In the genomic region with DNA sequence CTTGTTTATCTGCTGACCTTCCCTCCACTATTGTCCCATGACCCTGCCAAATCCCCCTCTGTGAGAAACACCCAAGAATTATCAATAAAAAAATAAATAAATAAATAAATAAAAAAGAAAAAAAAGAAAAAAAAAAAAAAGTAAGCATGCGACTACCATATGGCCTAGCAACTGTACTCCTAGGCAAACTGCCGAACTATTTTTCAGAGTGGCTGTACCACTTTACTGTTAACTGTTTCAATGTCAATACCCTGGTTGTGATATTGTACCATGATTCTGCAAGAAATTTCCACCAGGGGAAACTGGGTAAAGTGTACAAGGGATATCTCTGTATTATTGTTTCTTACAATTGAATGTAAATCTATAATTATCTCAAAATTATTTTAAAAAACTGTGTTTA, we compare ENCODE assay signal across 24 cellular contexts. TPM values are rescaled to one million over a fixed set of nuclear protein-coding genes. Genes with fewer than 3 reads are reported as not detected.
DNase-seq lines count a peak whose midpoint lies in the region; ATAC-seq, FAIRE-seq and TF ChIP-seq lines count a peak whose summit lies in the region.
"Had no signal": no experiment of that assay in that cellular context is flagged by ENCODE, and none has a peak within 500 bp of the region (broad histone marks: within the 10 kb centered on the region; RNA-seq: fewer than 3 reads in every experiment).

No MANE protein-coding gene starts in this region.

- no peaks in the 10 kb centered on the region for H3K79me1 ChIP-seq in mesenchymal stem cell (replicated peaks; ENCODE audit: low read length, poor library complexity, severe bottlenecking)

- CTCF ChIA-PET in K562 (lab: Yijun Ruan, JAX; ENCODE audit: low intra/inter-chr PET ratio): no interaction called here

- peaks cover 4% of the 10 kb centered on the region for H3K36me3 Mint-ChIP-seq in chondrocyte (ENCODE audit: low read depth)

- no peak overlapping the region for H3K23ac ChIP-seq in mesenchymal stem cell (ENCODE audit: low read length in 2 of 2)

- no peaks in the 10 kb centered on the region for H3K27me3 Mint-ChIP-seq in chondrocyte (ENCODE audit: low read depth)
- H3K27me3 Mint-ChIP-seq: activated naive CD8-positive, alpha-beta T cell treated with anti-CD3 and anti-CD28 coated beads, Interleukin-2, amount 10 ng/mL, durations not matched to agents 7 days and 5 days; CD4-positive, CD25-positive, alpha-beta regulatory T cell had no signal

- no peak overlapping the region for H2AFZ ChIP-seq in ACC112 (ENCODE audit: low read length, unreplicated experiment)
- H2AFZ ChIP-seq in K562 (ENCODE audit: low read depth, low read length): no peak overlapping the region
- no peak overlapping the region for H2AFZ ChIP-seq in mesenchymal stem cell (ENCODE audit: low read depth, low read length)

- H2BK12ac ChIP-seq in mesenchymal stem cell (ENCODE audit: low read length in 2 of 2): no peak overlapping the region

- H3K4me3 Mint-ChIP-seq in chondrocyte (ENCODE audit: unreplicated experiment): no peak overlapping the region
- H3K4me3 Mint-ChIP-seq: activated naive CD8-positive, alpha-beta T cell treated with anti-CD3 and anti-CD28 coated beads, Interleukin-2, amount 10 ng/mL, durations not matched to agents 7 days and 5 days; stimulated activated effector memory CD8-positive, alpha-beta T cell treated with anti-CD3 and anti-CD28 coated beads, Interleukin-12 subunit alpha, Interleukin-12 subunit beta, amount 100 ng/mL, for 72 hours; T-helper 1 cell treated with Interleukin-12 subunit alpha and Interleukin-12 subunit beta and Interleukin-4 antibody, amounts not matched to agents 30 μg/mL and 1 μg/mL, for 36 hours had no signal

- WGBS in K562 (ENCODE audit: insufficient coverage, low coverage, missing lambda C conversion rate): 43% methylated on average over 2 of the region's 2 CpGs
- 100% methylated on average over 1 of the region's 2 CpGs for WGBS in mesenchymal stem cell

- H4K91ac ChIP-seq in mesenchymal stem cell (ENCODE audit: low read length): no peak overlapping the region

- TF ChIP-seq POLR2A in K562 (conservative IDR thresholded peaks at IDR 0.05) (no peak), GM18505 (IDR thresholded peaks at IDR 0.05; ENCODE audit: borderline replicate concordance, extremely low read depth, insufficient read depth, insufficient read length) (no peak)

- H3K14ac ChIP-seq in mesenchymal stem cell (ENCODE audit: low read length in 2 of 2): no peak overlapping the region

- peaks cover 5% of the 10 kb centered on the region for H3K4me1 ChIP-seq in ACC112 (ENCODE audit: control insufficient read depth, insufficient read depth, low read length, unreplicated experiment)
- peaks cover 0 to 4% of the 10 kb centered on the region in 2 experiments; a peak in 2 of 5 replicates for H3K4me1 ChIP-seq in K562 (replicated peaks in 1 of 2; ENCODE audit: control insufficient read depth in 2 of 2, insufficient read depth in 2 of 2, low read length in 2 of 2)
- peaks cover 3% of the 10 kb centered on the region for H3K4me1 ChIP-seq in mesenchymal stem cell (ENCODE audit: control insufficient read depth, insufficient read depth, low read depth, low read length)

- H3K27ac ChIP-seq in ACC112 (ENCODE audit: low read depth, low read length): peak overlapping the region; percentile 35; the same call in 1 of the 2 replicates
- H3K27ac ChIP-seq in K562 (ENCODE audit: extremely low read depth, low read depth, low read length): peak overlapping the region; percentile 55; the same call in 1 of the 3 replicates
- no peak overlapping the region for H3K27ac ChIP-seq in mesenchymal stem cell (ENCODE audit: low read length, poor library complexity, severe bottlenecking)
- H3K27ac ChIP-seq: lower lobe of right lung had no signal

- H2BK15ac ChIP-seq in mesenchymal stem cell (ENCODE audit: low read depth, poor library complexity, severe bottlenecking): no peak overlapping the region

- H3K9me1 ChIP-seq in K562 (ENCODE audit: control insufficient read depth, insufficient read depth, low read length): no peaks in the 10 kb centered on the region

- H2BK120ac ChIP-seq in mesenchymal stem cell (ENCODE audit: low read depth, low read length): no peak overlapping the region

- no peaks in the 10 kb centered on the region for H4K20me1 ChIP-seq in K562 (replicated peaks; ENCODE audit: control insufficient read depth, insufficient read depth, low read length)

- H3K27ac Mint-ChIP-seq in chondrocyte (ENCODE audit: unreplicated experiment): no peak overlapping the region
- H3K27ac Mint-ChIP-seq: activated naive CD8-positive, alpha-beta T cell treated with anti-CD3 and anti-CD28 coated beads, Interleukin-2, amount 10 ng/mL, durations not matched to agents 7 days and 5 days; T-helper 1 cell treated with Interleukin-12 subunit alpha and Interleukin-12 subunit beta and Interleukin-4 antibody, amounts not matched to agents 30 μg/mL and 1 μg/mL, for 36 hours had no signal

- H2BK5ac ChIP-seq in mesenchymal stem cell (ENCODE audit: low read depth, low read length, poor library complexity, severe bottlenecking): no peak overlapping the region

- no peak overlapping the region for H3K18ac ChIP-seq in mesenchymal stem cell (ENCODE audit: low read depth in 1 of 2, low read length in 2 of 2)

- H3K4me3 ChIP-seq in ACC112 (ENCODE audit: low read depth, low read length): no peak overlapping the region
- no peak overlapping the region for H3K4me3 ChIP-seq in K562
- no peak overlapping the region for H3K4me3 ChIP-seq in mesenchymal stem cell (ENCODE audit: insufficient read depth in 1 of 2, low read depth in 1 of 2, low read length in 2 of 2)
- H3K4me3 ChIP-seq: lower lobe of right lung, uterus had no signal

- in situ Hi-C loops in G401 (cut with HindIII; ENCODE audit: low sequenced_read_pairs) (no loop called here), K562 (cut with MboI) (no loop called here)

- no peak overlapping the region for H3K4ac ChIP-seq in mesenchymal stem cell (ENCODE audit: low read depth in 1 of 2, low read length in 2 of 2)

- H3K9me3 Mint-ChIP-seq in chondrocyte (ENCODE audit: low read depth): no peaks in the 10 kb centered on the region
- H3K9me3 Mint-ChIP-seq: activated naive CD8-positive, alpha-beta T cell treated with anti-CD3 and anti-CD28 coated beads, Interleukin-2, amount 10 ng/mL, durations not matched to agents 7 days and 5 days; stimulated activated effector memory CD8-positive, alpha-beta T cell treated with anti-CD3 and anti-CD28 coated beads, Interleukin-12 subunit alpha, Interleukin-12 subunit beta, amount 100 ng/mL, for 72 hours had no signal

- no peak overlapping the region for H3K4me2 ChIP-seq in K562 (ENCODE audit: insufficient read depth, low read length)
- H3K4me2 ChIP-seq in mesenchymal stem cell (ENCODE audit: low read length, poor library complexity, severe bottlenecking): no peak overlapping the region

- ATAC-seq in K562 (peak; percentile 76), GM18505 (IDR thresholded peaks at IDR 0.05; ENCODE audit: unreplicated experiment) (no peak)
- ATAC-seq: lower lobe of right lung; stimulated activated effector memory CD8-positive, alpha-beta T cell treated with anti-CD3 and anti-CD28 coated beads, Interleukin-12 subunit alpha, Interleukin-12 subunit beta, amount 100 ng/mL, for 72 hours had no signal

- TF ChIP-seq CTCF in K562 (IDR thresholded peaks at IDR 0.05 in 2 of 3, conservative IDR thresholded peaks at IDR 0.05 in 1 of 3; ENCODE audit: insufficient read depth in 2 of 3, low read depth in 1 of 3, low read length in 3 of 3) (no peak), chondrocyte (IDR thresholded peaks at IDR 0.05) (no peak)

- no peak for TF ChIP-seq EP300 in K562 (IDR thresholded peaks at IDR 0.05; ENCODE audit: low read length)

- H3K79me2 ChIP-seq in ACC112 (ENCODE audit: control insufficient read depth, insufficient read depth, low read length, unreplicated experiment): peaks cover 55% of the 10 kb centered on the region
- peaks cover 43% of the 10 kb centered on the region for H3K79me2 ChIP-seq in K562 (ENCODE audit: control insufficient read depth, insufficient read depth, low read length)

- no peaks in the 10 kb centered on the region for H3K27me3 ChIP-seq in ACC112 (ENCODE audit: insufficient read depth, low read length)
- no peaks in the 10 kb centered on the region for H3K27me3 ChIP-seq in K562 (ENCODE audit: control insufficient read depth in 2 of 2, insufficient read depth in 2 of 2, low read length in 2 of 2)
- H3K27me3 ChIP-seq in mesenchymal stem cell (ENCODE audit: control insufficient read depth in 1 of 2, insufficient read depth in 1 of 2, low read length in 2 of 2): no peaks in the 10 kb centered on the region
- H3K27me3 ChIP-seq: uterus had no signal

- BruUV-seq in K562 (replicated peaks; lab: Mats Ljungman, UMichigan): no TSS peak

- no peak for FAIRE-seq in K562 (lab: Jason Lieb, UNC)
- FAIRE-seq: D721Med, HTR-8/SVneo, small intestine had no signal

- no peak overlapping the region for H2AK5ac ChIP-seq in mesenchymal stem cell (ENCODE audit: low read length, severe bottlenecking)

- H3K4me1 Mint-ChIP-seq in chondrocyte (ENCODE audit: low read depth): peaks cover 25% of the 10 kb centered on the region
- H3K4me1 Mint-ChIP-seq: stimulated activated effector memory CD8-positive, alpha-beta T cell treated with anti-CD3 and anti-CD28 coated beads, Interleukin-12 subunit alpha, Interleukin-12 subunit beta, amount 100 ng/mL, for 72 hours had no signal

- intact Hi-C loops in K562 (cut with micrococcal nuclease): no loop called here

- TF ChIP-seq RAD21 in K562 (CRISPR knock-in tag; conservative IDR thresholded peaks at IDR 0.05 in 1 of 2, IDR thresholded peaks at IDR 0.05 in 1 of 2): no peak

- DNase-seq in G401 (ENCODE audit: low spot score) (peak; percentile 44), K562 (ENCODE audit: extremely low read depth in 1 of 4, low spot score in 3 of 4) (no peak), mesenchymal stem cell (no peak), medulla oblongata (ENCODE audit: extremely low spot score) (no peak), chondrocyte (ENCODE audit: low spot score) (no peak)
- DNase-seq: activated effector memory CD4-positive, alpha-beta T cell treated with anti-CD3 and anti-CD28 coated beads, Interleukin-2, amount 50 U/mL, for 16 hours; activated naive CD8-positive, alpha-beta T cell treated with anti-CD3 and anti-CD28 coated beads, Interleukin-2, amount 10 ng/mL, durations not matched to agents 7 days and 5 days; CD4-positive, CD25-positive, alpha-beta regulatory T cell; cerebellar nuclear complex; effector CD4-positive, alpha-beta T cell; GOT3; islet precursor cell; lower lobe of right lung; MV-4-11; NCI-H187; RPMI8226; small intestine; uterus had no signal

- H3K36me3 ChIP-seq in ACC112 (ENCODE audit: insufficient read depth, low read length): no peaks in the 10 kb centered on the region
- H3K36me3 ChIP-seq in K562 (ENCODE audit: control insufficient read depth, insufficient read depth, low read length): 0 out of 3 replicates have a peak, but pooled peaks cover 5% of the 10 kb centered on the region
- H3K36me3 ChIP-seq in mesenchymal stem cell (ENCODE audit: control insufficient read depth in 1 of 2, insufficient read depth in 2 of 2, low read depth in 1 of 2, low read length in 2 of 2): peaks cover 2 to 9% of the 10 kb centered on the region in 2 experiments
- H3K36me3 ChIP-seq: lower lobe of right lung, uterus had no signal

- H3K9me3 ChIP-seq in K562 (replicated peaks; ENCODE audit: control insufficient read depth, insufficient read depth, low read depth, low read length) (no peaks in the 10 kb centered on the region), mesenchymal stem cell (ENCODE audit: control insufficient read depth, low read length) (no peaks in the 10 kb centered on the region)
- H3K9me3 ChIP-seq: lower lobe of right lung, uterus had no signal

- POLR2A ChIA-PET in K562 (lab: Yijun Ruan, JAX): no interaction called here

- H4K8ac ChIP-seq in mesenchymal stem cell (ENCODE audit: low read length): no peak overlapping the region

- H3K9ac ChIP-seq in K562 (ENCODE audit: insufficient read depth in 1 of 2, low read depth in 2 of 2, low read length in 2 of 2) (no peak overlapping the region; a peak in 1 of 4 replicates), mesenchymal stem cell (ENCODE audit: low read length) (peak overlapping the region; percentile 83)

RNA-seq across cellular contexts. Expression of gene MAP4, which starts 41.3 kb away (rescaled TPM):
- total RNA-seq in G401 (2014; rRNA removed; shearing (Covaris generic)): 39.9 and 55.2 TPM in 2 replicates
- 226 and 367 TPM in 2 replicates for total RNA-seq in K562 (2011; cell fraction: chromatin; rRNA removed; ENCODE audit: low replicate concordance)
- total RNA-seq in K562 (2011; cell fraction: nucleolus; rRNA removed): 101 and 119 TPM in 2 replicates
- 181 and 221 TPM in 2 replicates for total RNA-seq in K562 (2011; cell fraction: nucleoplasm; rRNA removed)
- total RNA-seq in K562 (2014; rRNA removed): 34.6 and 40.4 TPM in 2 replicates
- 36.8 and 43.5 TPM in 2 replicates for total RNA-seq in K562 (2014; rRNA removed; fragmentation: Illumina TruSeq; extraction: Trizol)
- total RNA-seq in K562 (2015; rRNA removed; fragmentation: Illumina TruSeq; extraction: Trizol): 36.4 and 42.6 TPM in 2 replicates
- total RNA-seq in K562 (2021): 127 and 141 TPM in 2 replicates
- polyA plus RNA-seq in K562 (2011; rRNA removed): 37.5 and 84.6 TPM in 2 replicates
- 30.2 and 30.6 TPM in 2 replicates for polyA plus RNA-seq in K562 (2011; cell fraction: cytosol; rRNA removed)
- 121 and 136 TPM in 2 replicates for polyA plus RNA-seq in K562 (2011; cell fraction: nucleus; rRNA removed)
- polyA plus RNA-seq in K562 (2012): 98.2 and 126 TPM in 2 replicates
- 101 and 107 TPM in 2 replicates for polyA plus RNA-seq in K562 (2014; fragmentation: Illumina TruSeq; extraction: Trizol)
- 10 to 100 TPM; 13.3 to 28.4 TPM for polyA plus RNA-seq in K562 (2014; fragmentation: Nextera tagmentation; extraction: Ambion mirVana)
- 47.5 and 60.3 TPM in 2 replicates for polyA plus RNA-seq in K562 (2014; rRNA removed)
- 58.4 and 87.1 TPM in 2 replicates for polyA minus RNA-seq in K562 (2011; rRNA and poly(A)+ RNA removed)
- polyA minus RNA-seq in K562 (2011; cell fraction: cytosol; rRNA and poly(A)+ RNA removed): 71.3 and 73.1 TPM in 2 replicates
- 34.2 and 56.4 TPM in 2 replicates for polyA minus RNA-seq in K562 (2011; cell fraction: nucleus; rRNA and poly(A)+ RNA removed)
- polyA plus RNA-seq in mesenchymal stem cell (2013, experiment 1 of 2): 188 TPM
- 181 TPM for polyA plus RNA-seq in mesenchymal stem cell (2013, experiment 2 of 2)
- total RNA-seq in chondrocyte: 376 to 414 TPM (median 401 TPM) in 3 replicates
